8 cellular contexts compared by ENCODE assay signal in the genomic region with DNA sequence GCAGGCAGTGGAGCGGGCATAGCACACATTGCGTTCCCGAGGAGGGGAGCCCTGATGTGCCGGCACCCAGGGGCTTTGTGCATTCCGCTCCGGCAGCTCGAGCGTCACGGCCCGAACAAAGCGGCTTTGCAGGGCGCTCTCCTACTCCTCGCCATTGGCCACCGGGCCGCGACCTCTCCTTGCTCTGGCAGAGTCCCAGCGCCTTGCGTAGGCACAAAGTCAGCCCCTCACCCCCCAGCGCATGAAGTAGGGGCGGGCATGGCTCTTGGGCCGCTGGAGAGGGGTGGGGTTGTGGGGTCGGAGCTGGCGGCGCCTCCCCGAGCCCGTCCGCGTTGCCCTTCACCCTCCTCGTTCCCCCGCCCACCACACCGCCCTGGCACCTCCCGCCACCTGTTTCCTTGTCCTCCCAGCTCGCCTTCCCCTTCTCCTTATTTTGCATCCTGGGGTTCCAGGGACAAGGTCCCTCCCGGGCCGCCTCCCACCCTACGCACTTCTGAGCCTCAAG. TPM values are rescaled to one million over a fixed set of nuclear protein-coding genes. Genes with fewer than 3 reads are reported as not detected.
DNase-seq lines count a peak whose midpoint lies in the region; ATAC-seq and TF ChIP-seq lines count a peak whose summit lies in the region.

No MANE protein-coding gene starts in this region.

- H3K9me3 ChIP-seq in BE2C: no peaks in the 10 kb centered on the region

- ATAC-seq in HG03342 (IDR thresholded peaks at IDR 0.05; ENCODE audit: unreplicated experiment): peak; percentile 4
- peak; percentile 44 for ATAC-seq in central memory CD8-positive, alpha-beta T cell (replicated peaks; ENCODE audit: extremely low read depth, poor library complexity, severe bottlenecking)
- ATAC-seq in left colon: peak; percentile 63
- ATAC-seq in HG02840 (IDR thresholded peaks at IDR 0.05; ENCODE audit: low FRiP score, unreplicated experiment): no peak

- H3K4me1 ChIP-seq in BE2C: no peaks in the 10 kb centered on the region

- no peaks in the 10 kb centered on the region for H3K27me3 Mint-ChIP-seq in central memory CD8-positive, alpha-beta T cell

- H3K4me1 Mint-ChIP-seq in central memory CD8-positive, alpha-beta T cell: peaks cover 12% of the 10 kb centered on the region

- intact Hi-C loops in left colon (cut with DNase I, micrococcal nuclease): no loop called here

- H3K27ac Mint-ChIP-seq in central memory CD8-positive, alpha-beta T cell (ENCODE audit: low read depth): peak overlapping the region; percentile 1

- H3K9me3 Mint-ChIP-seq in central memory CD8-positive, alpha-beta T cell: no peaks in the 10 kb centered on the region

- H3K36me3 ChIP-seq in BE2C: no peaks in the 10 kb centered on the region

- peak overlapping the region; percentile 58 for H3K4me3 ChIP-seq in BE2C (ENCODE audit: low read depth, low read length)

- H3K4me3 Mint-ChIP-seq in central memory CD8-positive, alpha-beta T cell: peak overlapping the region; percentile 70

- H3K36me3 Mint-ChIP-seq in central memory CD8-positive, alpha-beta T cell (ENCODE audit: insufficient read depth): peaks cover 8% of the 10 kb centered on the region

- TF ChIP-seq CTCF in BE2C (IDR thresholded peaks at IDR 0.05; ENCODE audit: low read depth, low read length): no peak

- DNase-seq in BE2C: no peak
- DNase-seq in UCSD-AML1 (lab: John Stamatoyannopoulos, UW; ENCODE audit: unreplicated experiment): peak; percentile 50
- DNase-seq in central memory CD8-positive, alpha-beta T cell (ENCODE audit: low spot score in 2 of 2): peak in 1 of 2 donors; percentile 21
- DNase-seq in left colon: peak; percentile 84 to 87
- DNase-seq in stimulated activated CD4-positive, alpha-beta T cell treated with anti-CD3 and anti-CD28 coated beads, Interleukin-4, amount 100 ng/mL, for 1 hour: peak; percentile 31
- no peak for DNase-seq in SIG-M5 treated with dmso at 0.1 percent for 504 hours (lab: John Stamatoyannopoulos, UW; ENCODE audit: unreplicated experiment)

- no peaks in the 10 kb centered on the region for H3K27me3 ChIP-seq in BE2C

RNA-seq across cellular contexts. Expression of a gene that starts 0.8 kb away (rescaled TPM):
- polyA plus RNA-seq in BE2C (2012; ENCODE audit: insufficient read depth, insufficient read length, low read depth): 2.6 TPM
- total RNA-seq in left colon: 10 to 100 TPM; 70.4 to 73.9 TPM

Comparison
In these comparisons a context has a peak if more than half of its experiments do, and no peak if none do; other contexts are left out.
1. DNase-seq: peak in UCSD-AML1 (single experiment), left colon (2 of 2) and stimulated activated CD4-positive, alpha-beta T cell treated with anti-CD3 and anti-CD28 coated beads, Interleukin-4, amount 100 ng/mL, for 1 hour (single experiment); none in BE2C (single experiment) and SIG-M5 treated with dmso at 0.1 percent for 504 hours (single experiment).